In the genomic region with DNA sequence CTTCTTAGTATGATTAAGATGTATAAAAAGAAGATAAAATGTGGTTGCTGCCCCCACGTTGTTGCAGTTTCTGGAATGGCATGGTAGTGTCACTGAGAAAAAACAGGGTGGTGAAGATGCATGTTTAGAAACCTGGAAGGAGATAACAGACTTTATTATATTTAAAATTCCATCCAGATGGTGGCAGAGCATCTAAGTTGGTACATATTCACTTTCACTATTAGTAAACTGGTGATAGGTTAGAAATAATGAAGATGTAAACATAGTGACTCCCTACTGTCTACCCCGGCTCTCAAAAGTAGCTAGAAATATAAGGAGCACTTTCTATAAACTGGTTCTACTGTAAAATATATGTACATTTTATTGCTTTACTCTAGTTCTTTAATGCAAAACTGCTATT, we compare ENCODE assay signal across 18 cellular contexts.
A peak's percentile ranks its signal among the peaks of the same experiment; 100 is the strongest.
DNase-seq lines count a peak whose midpoint lies in the region; ATAC-seq and TF ChIP-seq lines count a peak whose summit lies in the region.
"Had no signal": no experiment of that assay in that cellular context is flagged by ENCODE, and none has a peak within 500 bp of the region (broad histone marks: within the 10 kb centered on the region; RNA-seq: fewer than 3 reads in every experiment).

No MANE protein-coding gene starts in this region.

- H3K27ac Mint-ChIP-seq in activated CD8-positive, alpha-beta memory T cell treated with anti-CD3 and anti-CD28 coated beads, Interleukin-2, amount 10 ng/mL, durations not matched to agents 7 days and 5 days: no peak overlapping the region
- H3K27ac Mint-ChIP-seq: CD8-positive, alpha-beta memory T cell; IgD-negative memory B cell had no signal

- H3K4me1 ChIP-seq in OCI-LY3 (ENCODE audit: low read length): no peaks in the 10 kb centered on the region
- H3K4me1 ChIP-seq in adipocyte (ENCODE audit: control insufficient read depth, insufficient read depth, low read length): no peaks in the 10 kb centered on the region
- no peaks in the 10 kb centered on the region for H3K4me1 ChIP-seq in hepatocyte (ENCODE audit: insufficient read depth)
- H3K4me1 ChIP-seq: SJSA1 had no signal

- no peak overlapping the region for H3K4me3 Mint-ChIP-seq in activated CD8-positive, alpha-beta memory T cell treated with anti-CD3 and anti-CD28 coated beads, Interleukin-2, amount 10 ng/mL, durations not matched to agents 7 days and 5 days
- H3K4me3 Mint-ChIP-seq: CD8-positive, alpha-beta memory T cell; IgD-negative memory B cell had no signal

- H2AFZ ChIP-seq in OCI-LY3 (ENCODE audit: low read depth, low read length) (no peak overlapping the region), hepatocyte (no peak overlapping the region)

- H3K36me3 ChIP-seq in OCI-LY3 (replicated peaks; ENCODE audit: low read depth, low read length): no peaks in the 10 kb centered on the region
- no peaks in the 10 kb centered on the region for H3K36me3 ChIP-seq in adipocyte (ENCODE audit: control insufficient read depth, insufficient read depth, low read length, severe bottlenecking)
- H3K36me3 ChIP-seq in hepatocyte (replicated peaks; ENCODE audit: insufficient read depth, low read depth): no peaks in the 10 kb centered on the region
- H3K36me3 ChIP-seq: SJSA1 had no signal

- H3K9me2 ChIP-seq in hepatocyte (replicated peaks; ENCODE audit: insufficient read depth): no peaks in the 10 kb centered on the region

- H3K9me3 ChIP-seq in OCI-LY3 (ENCODE audit: insufficient read depth, low read length) (no peaks in the 10 kb centered on the region), adipocyte (ENCODE audit: control insufficient read depth, low read length) (no peaks in the 10 kb centered on the region), hepatocyte (ENCODE audit: low read depth) (no peaks in the 10 kb centered on the region)
- H3K9me3 ChIP-seq: SJSA1 had no signal

- no peak overlapping the region for H3K9ac ChIP-seq in OCI-LY3 (ENCODE audit: low read length)
- no peak overlapping the region for H3K9ac ChIP-seq in adipocyte (ENCODE audit: low read length)

- H3K9me3 Mint-ChIP-seq in activated CD8-positive, alpha-beta memory T cell treated with anti-CD3 and anti-CD28 coated beads, Interleukin-2, amount 10 ng/mL, durations not matched to agents 7 days and 5 days (ENCODE audit: low read depth): peaks cover 5% of the 10 kb centered on the region

- H3K4me2 ChIP-seq in OCI-LY3 (ENCODE audit: low read length) (no peak overlapping the region), hepatocyte (no peak overlapping the region)

- WGBS in hepatocyte (ENCODE audit: low lambda C conversion rate, missing lambda C conversion rate): 53% methylated on average over 2 of the region's 2 CpGs

- ATAC-seq in activated CD8-positive, alpha-beta memory T cell treated with anti-CD3 and anti-CD28 coated beads, Interleukin-2, amount 10 ng/mL, durations not matched to agents 7 days and 5 days: no peak
- no peak for ATAC-seq in HG02798 (IDR thresholded peaks at IDR 0.05; ENCODE audit: poor library complexity, unreplicated experiment)
- ATAC-seq: Right ventricle myocardium inferior had no signal

- H3K36me3 Mint-ChIP-seq in activated CD8-positive, alpha-beta memory T cell treated with anti-CD3 and anti-CD28 coated beads, Interleukin-2, amount 10 ng/mL, durations not matched to agents 7 days and 5 days: no peaks in the 10 kb centered on the region
- H3K36me3 Mint-ChIP-seq: CD8-positive, alpha-beta memory T cell; IgD-negative memory B cell had no signal

- no peak overlapping the region for H3K27ac ChIP-seq in OCI-LY3 (ENCODE audit: low read length)
- H3K27ac ChIP-seq in hepatocyte: no peak overlapping the region
- H3K27ac ChIP-seq: C4-2B, SJSA1 had no signal

- TF ChIP-seq CTCF in OCI-LY3 (IDR thresholded peaks at IDR 0.05; ENCODE audit: low read depth, low read length): peak; percentile 10; the same call in 1 of the 2 replicates
- TF ChIP-seq CTCF in hepatocyte (IDR thresholded peaks at IDR 0.05; ENCODE audit: poor library complexity): peak; percentile 3

- CTCF ChIA-PET in activated CD8-positive, alpha-beta memory T cell treated with anti-CD3 and anti-CD28 coated beads, Interleukin-2, amount 10 ng/mL, durations not matched to agents 7 days and 5 days (lab: Charles Lee): no interaction called here

- no peaks in the 10 kb centered on the region for H4K20me1 ChIP-seq in OCI-LY3 (ENCODE audit: insufficient read depth, low read length)
- H4K20me1 ChIP-seq in hepatocyte (ENCODE audit: insufficient read depth, poor library complexity, severe bottlenecking): no peaks in the 10 kb centered on the region

- H3K79me2 ChIP-seq in OCI-LY3 (ENCODE audit: low read length) (no peaks in the 10 kb centered on the region), hepatocyte (no peaks in the 10 kb centered on the region)

- H3K4me1 Mint-ChIP-seq in activated CD8-positive, alpha-beta memory T cell treated with anti-CD3 and anti-CD28 coated beads, Interleukin-2, amount 10 ng/mL, durations not matched to agents 7 days and 5 days: no peaks in the 10 kb centered on the region
- H3K4me1 Mint-ChIP-seq: CD8-positive, alpha-beta memory T cell; IgD-negative memory B cell had no signal

- DNase-seq in A172 (ENCODE audit: low spot score) (peak; percentile 3), adipocyte (ENCODE audit: low read depth) (peak; percentile 3), hepatocyte (ENCODE audit: low spot score) (no peak), NCI-H2107 (lab: John Stamatoyannopoulos, UW) (no peak)
- DNase-seq in activated CD8-positive, alpha-beta memory T cell treated with anti-CD3 and anti-CD28 coated beads, Interleukin-2, amount 10 ng/mL, durations not matched to agents 7 days and 5 days: no peak
- DNase-seq: AML-193; CD8-positive, alpha-beta memory T cell; MV-4-11; NCI-H1105 treated with DMSO at 0.1 percent for 48 hours; NCI-H226; NCI-H510A treated with DMSO at 0.1 percent for 48 hours; NCI-H748 treated with DMSO at 0.1 percent for 48 hours had no signal

- no peaks in the 10 kb centered on the region for H3K27me3 Mint-ChIP-seq in activated CD8-positive, alpha-beta memory T cell treated with anti-CD3 and anti-CD28 coated beads, Interleukin-2, amount 10 ng/mL, durations not matched to agents 7 days and 5 days
- H3K27me3 Mint-ChIP-seq: CD8-positive, alpha-beta memory T cell; IgD-negative memory B cell had no signal

- H3K27me3 ChIP-seq in OCI-LY3 (ENCODE audit: low read depth, low read length) (no peaks in the 10 kb centered on the region), adipocyte (replicated peaks; ENCODE audit: control insufficient read depth, insufficient read depth, low read length) (no peaks in the 10 kb centered on the region), hepatocyte (no peaks in the 10 kb centered on the region)
- H3K27me3 ChIP-seq: SJSA1 had no signal

- H3K4me3 ChIP-seq in OCI-LY3 (ENCODE audit: low read length) (no peak overlapping the region), adipocyte (ENCODE audit: low read length) (no peak overlapping the region), hepatocyte (no peak overlapping the region)
- H3K4me3 ChIP-seq: SJSA1 had no signal

Comparison
In these comparisons a context has a peak if more than half of its experiments do, and no peak if none do; other contexts are left out.
1. DNase-seq: peak in A172 (single experiment) and adipocyte (single experiment); none in hepatocyte (single experiment), NCI-H2107 (single experiment) and activated CD8-positive, alpha-beta memory T cell treated with anti-CD3 and anti-CD28 coated beads, Interleukin-2, amount 10 ng/mL, durations not matched to agents 7 days and 5 days (single experiment).